Comparison of ENCODE assay signal across 1 cellular context in the genomic region with DNA sequence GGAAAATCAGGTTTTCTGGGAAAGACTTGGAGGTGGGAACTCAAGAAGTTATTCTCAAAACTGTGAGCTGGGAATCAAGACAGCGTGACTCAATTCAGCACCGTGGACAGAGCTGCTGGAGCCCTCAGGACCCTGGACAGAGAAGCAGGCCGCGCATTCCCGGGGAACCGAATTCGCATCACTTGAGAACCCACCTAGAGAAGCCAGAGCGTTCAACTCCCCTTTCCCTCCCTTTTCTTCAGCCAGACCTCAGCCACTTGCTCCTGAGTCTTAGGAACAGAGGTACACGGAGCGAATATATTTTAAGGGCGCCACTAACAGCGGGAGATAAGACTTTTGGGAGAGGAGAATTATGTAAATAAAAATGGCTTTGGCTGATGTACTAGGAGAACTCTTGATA.
A peak's percentile ranks its signal among the peaks of the same experiment; 100 is the strongest.
TF ChIP-seq lines count a peak whose summit lies in the region.

No MANE protein-coding gene starts in this region.

TF ChIP-seq in HepG2, 621 proteins besides CTCF, POLR2A, EP300 and RAD21 (continued from another document):
- peak; percentile 98 for TF ChIP-seq ARID5B (CRISPR knock-in tag; IDR thresholded peaks at IDR 0.05)
- TF ChIP-seq ZBTB1 (CRISPR knock-in tag; IDR thresholded peaks at IDR 0.05; ENCODE audit: borderline replicate concordance), result peak; percentile 99
- peak; percentile 100 for TF ChIP-seq AKNA (CRISPR knock-in tag; IDR thresholded peaks at IDR 0.05; ENCODE audit: borderline replicate concordance)
- no peak for TF ChIP-seq NFRKB (IDR thresholded peaks at IDR 0.05)
- TF ChIP-seq ZNF670 (CRISPR knock-in tag; IDR thresholded peaks at IDR 0.05; ENCODE audit: borderline replicate concordance), result peak; percentile 100
- TF ChIP-seq, protein P1, sequence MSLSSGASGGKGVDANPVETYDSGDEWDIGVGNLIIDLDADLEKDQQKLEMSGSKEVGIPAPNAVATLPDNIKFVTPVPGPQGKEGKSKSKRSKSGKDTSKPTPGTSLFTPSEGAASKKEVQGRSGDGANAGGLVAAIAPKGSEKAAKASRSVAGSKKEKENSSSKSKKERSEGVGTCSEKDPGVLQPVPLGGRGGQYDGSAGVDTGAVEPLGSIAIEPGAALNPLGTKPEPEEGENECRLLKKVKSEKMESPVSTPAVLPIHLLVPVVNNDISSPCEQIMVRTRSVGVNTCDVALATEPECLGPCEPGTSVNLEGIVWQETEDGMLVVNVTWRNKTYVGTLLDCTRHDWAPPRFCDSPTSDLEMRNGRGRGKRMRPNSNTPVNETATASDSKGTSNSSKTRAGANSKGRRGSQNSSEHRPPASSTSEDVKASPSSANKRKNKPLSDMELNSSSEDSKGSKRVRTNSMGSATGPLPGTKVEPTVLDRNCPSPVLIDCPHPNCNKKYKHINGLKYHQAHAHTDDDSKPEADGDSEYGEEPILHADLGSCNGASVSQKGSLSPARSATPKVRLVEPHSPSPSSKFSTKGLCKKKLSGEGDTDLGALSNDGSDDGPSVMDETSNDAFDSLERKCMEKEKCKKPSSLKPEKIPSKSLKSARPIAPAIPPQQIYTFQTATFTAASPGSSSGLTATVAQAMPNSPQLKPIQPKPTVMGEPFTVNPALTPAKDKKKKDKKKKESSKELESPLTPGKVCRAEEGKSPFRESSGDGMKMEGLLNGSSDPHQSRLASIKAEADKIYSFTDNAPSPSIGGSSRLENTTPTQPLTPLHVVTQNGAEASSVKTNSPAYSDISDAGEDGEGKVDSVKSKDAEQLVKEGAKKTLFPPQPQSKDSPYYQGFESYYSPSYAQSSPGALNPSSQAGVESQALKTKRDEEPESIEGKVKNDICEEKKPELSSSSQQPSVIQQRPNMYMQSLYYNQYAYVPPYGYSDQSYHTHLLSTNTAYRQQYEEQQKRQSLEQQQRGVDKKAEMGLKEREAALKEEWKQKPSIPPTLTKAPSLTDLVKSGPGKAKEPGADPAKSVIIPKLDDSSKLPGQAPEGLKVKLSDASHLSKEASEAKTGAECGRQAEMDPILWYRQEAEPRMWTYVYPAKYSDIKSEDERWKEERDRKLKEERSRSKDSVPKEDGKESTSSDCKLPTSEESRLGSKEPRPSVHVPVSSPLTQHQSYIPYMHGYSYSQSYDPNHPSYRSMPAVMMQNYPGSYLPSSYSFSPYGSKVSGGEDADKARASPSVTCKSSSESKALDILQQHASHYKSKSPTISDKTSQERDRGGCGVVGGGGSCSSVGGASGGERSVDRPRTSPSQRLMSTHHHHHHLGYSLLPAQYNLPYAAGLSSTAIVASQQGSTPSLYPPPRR (CRISPR knock-in tag; IDR thresholded peaks at IDR 0.05; ENCODE audit: borderline replicate concordance), result peak; percentile 87
TF ChIP-seq in HepG2: peak in this region for 525.
